ENCODE assay signal across 8 cellular contexts in the genomic region with DNA sequence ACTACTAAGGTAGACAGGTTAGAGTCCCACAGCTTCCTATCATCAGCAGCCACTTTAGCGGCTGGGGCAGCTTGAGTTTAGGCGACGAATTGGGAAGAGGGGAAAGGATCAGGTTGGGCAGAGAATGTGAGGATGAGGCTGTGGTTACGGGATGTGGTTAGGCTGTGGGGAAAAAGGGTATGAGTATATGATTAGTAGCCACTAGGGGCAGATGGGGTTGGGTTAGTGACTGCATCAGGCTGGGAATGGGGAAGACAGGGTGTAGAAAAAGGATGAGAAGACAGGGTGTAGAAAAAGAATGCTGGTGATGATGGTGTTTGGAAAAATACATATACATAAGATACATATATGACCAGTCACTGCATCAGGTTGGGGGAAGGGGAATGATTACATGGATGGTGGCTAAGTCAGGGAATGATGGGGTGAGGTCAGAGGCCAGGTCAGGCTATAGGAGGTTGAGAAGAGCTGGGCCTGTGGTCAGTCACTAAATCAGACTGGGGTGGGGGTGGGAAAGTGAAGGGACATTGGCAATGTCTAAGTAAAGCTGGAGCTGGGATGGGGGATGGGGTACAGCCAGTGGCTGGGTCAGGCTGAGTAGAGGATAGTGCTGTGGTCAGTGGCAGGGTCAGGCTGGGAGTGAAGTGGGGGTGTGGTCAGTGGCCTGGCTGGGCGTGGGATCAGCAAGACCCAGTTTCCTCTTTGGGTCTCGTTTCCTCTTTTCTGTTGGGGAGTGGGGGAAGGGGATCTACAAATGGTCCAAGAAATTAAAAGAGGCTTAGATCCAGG. TPM values are rescaled to one million over a fixed set of nuclear protein-coding genes. Genes with fewer than 3 reads are reported as not detected.
DNase-seq lines count a peak whose midpoint lies in the region; ATAC-seq and TF ChIP-seq lines count a peak whose summit lies in the region.

No MANE protein-coding gene starts in this region.

- H3K36me3 ChIP-seq in Loucy (ENCODE audit: insufficient read depth, low read length) (peaks cover 8% of the 10 kb centered on the region; the same call in 1 of the 2 replicates), WERI-Rb-1 (peaks cover 23% of the 10 kb centered on the region)

- H2AFZ ChIP-seq in Loucy (ENCODE audit: low read length), result no peak overlapping the region

- no peaks in the 10 kb centered on the region for H3K27me3 ChIP-seq in Loucy (ENCODE audit: insufficient read depth, low read length, poor library complexity, severe bottlenecking)
- no peaks in the 10 kb centered on the region for H3K27me3 ChIP-seq in WERI-Rb-1 (ENCODE audit: insufficient read depth, low read depth, severe bottlenecking)

- TF ChIP-seq CTCF in Loucy (conservative IDR thresholded peaks at IDR 0.05; ENCODE audit: low read length), result peak; percentile 77
- peak; percentile 50 for TF ChIP-seq CTCF in WERI-Rb-1 (IDR thresholded peaks at IDR 0.05; ENCODE audit: low read depth, low read length)
- peak; percentile 75 for TF ChIP-seq CTCF in fibroblast of mammary gland (conservative IDR thresholded peaks at IDR 0.05; ENCODE audit: control insufficient read depth, insufficient read depth, low read depth, low read length)
- TF ChIP-seq CTCF in nephron (IDR thresholded peaks at IDR 0.05; ENCODE audit: unreplicated experiment in 3 of 3), result peak; percentile 44 to 55 (median 51)

- H3K9ac ChIP-seq in Loucy (ENCODE audit: low read depth, low read length, poor library complexity, severe bottlenecking), result peak overlapping the region; percentile 92

- peak; percentile 75 for DNase-seq in activated CD8-positive, alpha-beta memory T cell treated with anti-CD3 and anti-CD28 coated beads, Interleukin-2, amount 10 ng/mL, durations not matched to agents 7 days and 5 days
- no peak for DNase-seq in activated CD8-positive, alpha-beta memory T cell treated with anti-CD3 and anti-CD28 coated beads, Interleukin-2, amount 50 U/mL, for 48 hours
- peak; percentile 20 for DNase-seq in WERI-Rb-1
- DNase-seq in fibroblast of mammary gland (ENCODE audit: low read depth), result peak; percentile 92

- H3K79me2 ChIP-seq in Loucy (ENCODE audit: insufficient read depth, low read length), result peaks cover 79% of the 10 kb centered on the region

- peak overlapping the region; percentile 99 for H3K4me2 ChIP-seq in Loucy (ENCODE audit: low read depth, low read length, poor library complexity, severe bottlenecking)

- ATAC-seq in activated CD8-positive, alpha-beta memory T cell treated with anti-CD3 and anti-CD28 coated beads, Interleukin-2, amount 10 ng/mL, durations not matched to agents 7 days and 5 days, result no peak
- no peak for ATAC-seq in GM19397 (IDR thresholded peaks at IDR 0.05; ENCODE audit: unreplicated experiment)
- ATAC-seq in HG02588 (IDR thresholded peaks at IDR 0.05; ENCODE audit: unreplicated experiment), result no peak

- no peak overlapping the region for H3K27ac ChIP-seq in WERI-Rb-1

- H3K4me3 ChIP-seq in Loucy (ENCODE audit: low read length, poor library complexity, severe bottlenecking), result peak overlapping the region; percentile 81
- H3K4me3 ChIP-seq in WERI-Rb-1 (ENCODE audit: low read depth, low read length), result no peak overlapping the region
- peak overlapping the region; percentile 98 for H3K4me3 ChIP-seq in fibroblast of mammary gland (ENCODE audit: control insufficient read depth, low read depth, low read length)

- H3K27ac Mint-ChIP-seq in activated CD8-positive, alpha-beta memory T cell treated with anti-CD3 and anti-CD28 coated beads, Interleukin-2, amount 10 ng/mL, durations not matched to agents 7 days and 5 days, result no peak overlapping the region
- H3K27ac Mint-ChIP-seq in nephron, result peak overlapping the region in 1 of 3 experiments; percentile 87

- no peak overlapping the region for H3K4me3 Mint-ChIP-seq in activated CD8-positive, alpha-beta memory T cell treated with anti-CD3 and anti-CD28 coated beads, Interleukin-2, amount 10 ng/mL, durations not matched to agents 7 days and 5 days
- no peak overlapping the region for H3K4me3 Mint-ChIP-seq in nephron

- peaks cover 17% of the 10 kb centered on the region for H3F3A ChIP-seq in Loucy (ENCODE audit: low read depth)

- no peaks in the 10 kb centered on the region for H3K9me3 Mint-ChIP-seq in activated CD8-positive, alpha-beta memory T cell treated with anti-CD3 and anti-CD28 coated beads, Interleukin-2, amount 10 ng/mL, durations not matched to agents 7 days and 5 days (ENCODE audit: low read depth)
- no peaks in the 10 kb centered on the region for H3K9me3 Mint-ChIP-seq in nephron

- peaks cover 36% of the 10 kb centered on the region for H4K20me1 ChIP-seq in Loucy (ENCODE audit: insufficient read depth, low read length, poor library complexity, severe bottlenecking)

- H3K9me3 ChIP-seq in Loucy (ENCODE audit: insufficient read depth, low read depth, low read length) (no peaks in the 10 kb centered on the region), WERI-Rb-1 (ENCODE audit: severe bottlenecking) (no peaks in the 10 kb centered on the region)

- no peaks in the 10 kb centered on the region for H3K27me3 Mint-ChIP-seq in activated CD8-positive, alpha-beta memory T cell treated with anti-CD3 and anti-CD28 coated beads, Interleukin-2, amount 10 ng/mL, durations not matched to agents 7 days and 5 days
- no peaks in the 10 kb centered on the region for H3K27me3 Mint-ChIP-seq in nephron (ENCODE audit: low read depth)

- peaks cover 56% of the 10 kb centered on the region for H3K4me1 ChIP-seq in Loucy (ENCODE audit: insufficient read depth, low read length, poor library complexity, severe bottlenecking)

- no peaks in the 10 kb centered on the region for H3K9me2 ChIP-seq in Loucy (replicated peaks; ENCODE audit: low read depth, low read length)

- peaks cover 14% of the 10 kb centered on the region for H3K36me3 Mint-ChIP-seq in activated CD8-positive, alpha-beta memory T cell treated with anti-CD3 and anti-CD28 coated beads, Interleukin-2, amount 10 ng/mL, durations not matched to agents 7 days and 5 days
- H3K36me3 Mint-ChIP-seq in nephron (ENCODE audit: low read depth), result peaks cover 22% of the 10 kb centered on the region

- peaks cover 22% of the 10 kb centered on the region for H3K4me1 Mint-ChIP-seq in activated CD8-positive, alpha-beta memory T cell treated with anti-CD3 and anti-CD28 coated beads, Interleukin-2, amount 10 ng/mL, durations not matched to agents 7 days and 5 days
- peaks cover 8% of the 10 kb centered on the region for H3K4me1 Mint-ChIP-seq in nephron

- CTCF ChIA-PET in activated CD8-positive, alpha-beta memory T cell treated with anti-CD3 and anti-CD28 coated beads, Interleukin-2, amount 10 ng/mL, durations not matched to agents 7 days and 5 days (lab: Charles Lee), result interaction anchor here (0.6 to 11.1 kb wide), 17 partner anchors 9 to 746 kb away, joined by 3 to 150 read pairs (median 14); a partner anchor contains a TSS

RNA-seq across cellular contexts. Expression of a gene that starts 2.1 kb away (rescaled TPM):
- 100 to 1,000 TPM; 372 to 374 TPM for total RNA-seq in activated CD8-positive, alpha-beta memory T cell treated with anti-CD3 and anti-CD28 coated beads, Interleukin-2, amount 10 ng/mL, durations not matched to agents 7 days and 5 days

RNA-seq across cellular contexts. Expression of a gene that starts 2.6 kb away (rescaled TPM):
- 10 to 100 TPM; 20.5 to 24.7 TPM for total RNA-seq in activated CD8-positive, alpha-beta memory T cell treated with anti-CD3 and anti-CD28 coated beads, Interleukin-2, amount 10 ng/mL, durations not matched to agents 7 days and 5 days

RNA-seq across cellular contexts. Expression of a gene that starts 19.1 kb away (rescaled TPM):
- total RNA-seq in activated CD8-positive, alpha-beta memory T cell treated with anti-CD3 and anti-CD28 coated beads, Interleukin-2, amount 10 ng/mL, durations not matched to agents 7 days and 5 days, result 10 to 100 TPM; 57.7 to 58.8 TPM

RNA-seq across cellular contexts. Expression of a gene that starts 19.2 kb away (rescaled TPM):
- total RNA-seq in activated CD8-positive, alpha-beta memory T cell treated with anti-CD3 and anti-CD28 coated beads, Interleukin-2, amount 10 ng/mL, durations not matched to agents 7 days and 5 days, result 10 to 100 TPM; 21.0 to 23.6 TPM

RNA-seq across cellular contexts. Expression of a gene that starts 24.2 kb away (rescaled TPM):
- not detected for total RNA-seq in activated CD8-positive, alpha-beta memory T cell treated with anti-CD3 and anti-CD28 coated beads, Interleukin-2, amount 10 ng/mL, durations not matched to agents 7 days and 5 days
